In genomic region chr9:23683476-23684095, GRCh38 we compare ENCODE assay signal across 18 cellular contexts.
DNase-seq lines count a peak whose midpoint lies in the region; ATAC-seq and TF ChIP-seq lines count a peak whose summit lies in the region.
"Had no signal": no experiment of that assay in that cellular context is flagged by ENCODE, and none has a peak within 500 bp of the region (broad histone marks: within the 10 kb centered on the region; RNA-seq: fewer than 3 reads in every experiment).

No MANE protein-coding gene starts in this region.

- no peak overlapping the region for H3K4me3 ChIP-seq in HUES64 (ENCODE audit: low read length)
- H3K4me3 ChIP-seq: gastrocnemius medialis, K562 had no signal

- 76% methylated on average over 6 of the region's 8 CpGs for WGBS in HUES64

- H3K27ac Mint-ChIP-seq in glutamatergic neuron (ENCODE audit: unreplicated experiment) (peak overlapping the region; percentile 80), nephron progenitor cell (peak overlapping the region; percentile 55), chondrocyte (ENCODE audit: unreplicated experiment) (no peak overlapping the region)
- H3K27ac Mint-ChIP-seq: activated naive CD8-positive, alpha-beta T cell; CD8-positive, alpha-beta T cell; stimulated activated memory B cell treated with anti-CD40 and anti-IgM and Interleukin-4, amounts not matched to agents 10 μg/mL and 1 μg/mL and 100 μg/mL, for 72 hours; T-helper 1 cell treated with Interleukin-12 subunit alpha and Interleukin-12 subunit beta and Interleukin-4 antibody, amounts not matched to agents 30 μg/mL and 1 μg/mL, for 36 hours had no signal

- peaks cover 43% of the 10 kb centered on the region for H3K9me3 Mint-ChIP-seq in glutamatergic neuron (ENCODE audit: unreplicated experiment)
- no peaks in the 10 kb centered on the region for H3K9me3 Mint-ChIP-seq in nephron progenitor cell
- no peaks in the 10 kb centered on the region for H3K9me3 Mint-ChIP-seq in chondrocyte (ENCODE audit: low read depth)
- H3K9me3 Mint-ChIP-seq: activated T-cell treated with anti-CD3 and anti-CD28 coated beads, Interleukin-2, amount 50 U/mL, for 4 hours; CD8-positive, alpha-beta T cell had no signal

- H3K4me1 ChIP-seq in HUES64 (ENCODE audit: insufficient read depth, low read length) = peaks cover 58% of the 10 kb centered on the region

- H3K9ac ChIP-seq in HUES64 (ENCODE audit: low read depth, low read length) = peak overlapping the region; percentile 11; the same call in 1 of the 2 replicates

- H3K9me3 ChIP-seq in HUES64 (ENCODE audit: insufficient read depth, low read depth, low read length) = no peaks in the 10 kb centered on the region
- H3K9me3 ChIP-seq: gastrocnemius medialis had no signal

- peak overlapping the region; percentile 63 for H3K27ac ChIP-seq in HUES64 (ENCODE audit: low read depth, low read length)
- peak overlapping the region; percentile 41; the same call in 1 of the 2 replicates for H3K27ac ChIP-seq in VCaP

- H3K27me3 ChIP-seq in HUES64 (ENCODE audit: insufficient read depth, low read length) = no peaks in the 10 kb centered on the region
- H3K27me3 ChIP-seq: gastrocnemius medialis had no signal

- ATAC-seq in HG03571 (IDR thresholded peaks at IDR 0.05; ENCODE audit: unreplicated experiment) (no peak), omental fat pad (ENCODE audit: low FRiP score) (no peak)
- ATAC-seq: activated T-cell treated with anti-CD3 and anti-CD28 coated beads, Interleukin-2, amount 50 U/mL, for 4 hours; CD8-positive, alpha-beta T cell; K562; left colon; stimulated activated memory B cell treated with anti-CD40 and anti-IgM and Interleukin-4, amounts not matched to agents 10 μg/mL and 1 μg/mL and 100 μg/mL, for 72 hours had no signal

- H3K27me3 Mint-ChIP-seq in glutamatergic neuron (ENCODE audit: unreplicated experiment) (peaks cover 24% of the 10 kb centered on the region), nephron progenitor cell (ENCODE audit: low read depth, poor library complexity) (peaks cover 2% of the 10 kb centered on the region), chondrocyte (ENCODE audit: low read depth) (no peaks in the 10 kb centered on the region)
- H3K27me3 Mint-ChIP-seq: activated naive CD8-positive, alpha-beta T cell; stimulated activated memory B cell treated with anti-CD40 and anti-IgM and Interleukin-4, amounts not matched to agents 10 μg/mL and 1 μg/mL and 100 μg/mL, for 72 hours had no signal

- H3K4me1 Mint-ChIP-seq in glutamatergic neuron (ENCODE audit: low read depth, unreplicated experiment) (peaks cover 44% of the 10 kb centered on the region), nephron progenitor cell (peaks cover 40% of the 10 kb centered on the region), chondrocyte (ENCODE audit: low read depth) (peaks cover 23% of the 10 kb centered on the region)
- H3K4me1 Mint-ChIP-seq: stimulated activated memory B cell treated with anti-CD40 and anti-IgM and Interleukin-4, amounts not matched to agents 10 μg/mL and 1 μg/mL and 100 μg/mL, for 72 hours had no signal

- H3K4me3 Mint-ChIP-seq in glutamatergic neuron (ENCODE audit: unreplicated experiment) = no peak overlapping the region
- H3K4me3 Mint-ChIP-seq in nephron progenitor cell = no peak overlapping the region
- H3K4me3 Mint-ChIP-seq in chondrocyte (ENCODE audit: unreplicated experiment) = no peak overlapping the region
- H3K4me3 Mint-ChIP-seq: activated naive CD8-positive, alpha-beta T cell; activated T-cell treated with anti-CD3 and anti-CD28 coated beads, Interleukin-2, amount 50 U/mL, for 4 hours; CD8-positive, alpha-beta T cell; stimulated activated memory B cell treated with anti-CD40 and anti-IgM and Interleukin-4, amounts not matched to agents 10 μg/mL and 1 μg/mL and 100 μg/mL, for 72 hours; T-helper 1 cell treated with Interleukin-12 subunit alpha and Interleukin-12 subunit beta and Interleukin-4 antibody, amounts not matched to agents 30 μg/mL and 1 μg/mL, for 36 hours had no signal

- H3K36me3 Mint-ChIP-seq in glutamatergic neuron (ENCODE audit: unreplicated experiment) (peaks cover 8% of the 10 kb centered on the region), nephron progenitor cell (ENCODE audit: low read depth) (no peaks in the 10 kb centered on the region), chondrocyte (ENCODE audit: low read depth) (no peaks in the 10 kb centered on the region)
- H3K36me3 Mint-ChIP-seq: activated naive CD8-positive, alpha-beta T cell; CD8-positive, alpha-beta T cell; stimulated activated memory B cell treated with anti-CD40 and anti-IgM and Interleukin-4, amounts not matched to agents 10 μg/mL and 1 μg/mL and 100 μg/mL, for 72 hours had no signal

- DNase-seq in glutamatergic neuron (no peak), nephron progenitor cell (no peak), chondrocyte (ENCODE audit: low spot score) (no peak), omental fat pad (ENCODE audit: low spot score) (no peak)
- DNase-seq: activated CD4-positive, alpha-beta T cell treated with anti-CD3 and anti-CD28 coated beads, Interleukin-2, amount 50 U/mL, for 48 hours; activated T-cell treated with anti-CD3 and anti-CD28 coated beads, Interleukin-2, amount 50 U/mL, for 4 hours; CD8-positive, alpha-beta T cell; DMS53; gastrocnemius medialis; left colon; NCI-H2029 treated with DMSO at 0.1 percent for 48 hours had no signal

- H3K36me3 ChIP-seq in HUES64 (ENCODE audit: insufficient read depth, low read length) = no peaks in the 10 kb centered on the region
- H3K36me3 ChIP-seq: gastrocnemius medialis had no signal

- no peak for TF ChIP-seq CTCF in VCaP (conservative IDR thresholded peaks at IDR 0.05)
- no peak for TF ChIP-seq CTCF in glutamatergic neuron (IDR thresholded peaks at IDR 0.05; ENCODE audit: partially characterized antibody, unreplicated experiment)
- TF ChIP-seq CTCF in nephron progenitor cell (IDR thresholded peaks at IDR 0.05) = no peak
- no peak for TF ChIP-seq CTCF in chondrocyte (IDR thresholded peaks at IDR 0.05)
- no peak for TF ChIP-seq CTCF in omental fat pad (IDR thresholded peaks at IDR 0.05)
